Comparison of ENCODE assay signal across 10 cellular contexts in the genomic region with DNA sequence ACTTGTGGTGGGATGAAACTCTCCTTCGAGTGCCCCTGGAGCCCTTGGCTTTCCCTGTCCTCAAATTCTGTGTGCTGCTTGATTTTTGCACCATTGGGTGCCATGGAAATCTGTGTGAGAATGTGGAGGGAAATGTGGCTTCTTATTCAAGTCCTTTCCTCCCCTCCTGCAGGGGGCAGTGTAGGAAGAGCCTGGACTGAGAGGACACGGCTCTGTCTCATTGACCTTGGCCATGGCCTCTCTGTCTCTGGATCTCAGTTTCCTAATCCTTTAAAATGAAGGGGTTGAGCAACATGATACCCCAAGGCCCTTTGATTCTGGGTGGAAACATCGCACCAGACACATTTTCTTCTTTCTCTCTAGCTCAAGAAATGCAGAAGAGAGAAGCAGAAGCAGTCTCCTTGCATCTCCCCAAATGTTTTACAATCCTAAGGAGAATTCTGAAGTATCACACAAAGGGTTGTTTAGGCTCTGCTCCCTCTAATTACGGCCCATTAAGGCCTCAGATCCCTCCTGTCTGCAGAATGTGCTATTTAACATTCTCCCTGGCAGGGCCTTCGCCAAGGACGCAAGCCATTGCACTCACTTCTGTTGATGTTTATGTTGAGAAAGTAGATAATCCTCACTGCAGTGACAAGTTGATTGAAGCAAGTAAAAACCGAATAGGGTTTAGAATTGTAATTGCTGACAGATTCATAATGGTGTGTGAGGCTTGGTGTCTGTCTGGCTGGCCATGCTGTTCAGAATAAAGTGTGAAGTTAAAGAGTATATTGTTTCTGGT.
A peak's percentile ranks its signal among the peaks of the same experiment; 100 is the strongest.
DNase-seq lines count a peak whose midpoint lies in the region; ATAC-seq, FAIRE-seq and TF ChIP-seq lines count a peak whose summit lies in the region.
"Had no signal": no experiment of that assay in that cellular context is flagged by ENCODE, and none has a peak within 500 bp of the region (broad histone marks: within the 10 kb centered on the region; RNA-seq: fewer than 3 reads in every experiment).

No MANE protein-coding gene starts in this region.

- no peak overlapping the region for H3K4me3 ChIP-seq in GM12865 (ENCODE audit: low read depth, low read length)

- no peak for ATAC-seq in GM21515 (IDR thresholded peaks at IDR 0.05; ENCODE audit: unreplicated experiment)

- no peak overlapping the region for H3K4me3 Mint-ChIP-seq in glutamatergic neuron (ENCODE audit: unreplicated experiment)

- in situ Hi-C loops in ACHN (cut with HindIII; ENCODE audit: low pct_ligation_motif_present, low pct_unique_long_range_greater_than_20kb, low sequenced_read_pairs): no loop called here

- no peak for FAIRE-seq in D721Med (lab: Jason Lieb, UNC)

- DNase-seq in ACHN: peak; percentile 38
- peak; percentile 39 for DNase-seq in GM12865 (ENCODE audit: low read depth)
- DNase-seq in OCI-M1 (lab: John Stamatoyannopoulos, UW): peak; percentile 39
- no peak for DNase-seq in glutamatergic neuron
- DNase-seq in NCI-H2196 (lab: John Stamatoyannopoulos, UW; ENCODE audit: unreplicated experiment): no peak
- no peak for DNase-seq in COLO668 (lab: John Stamatoyannopoulos, UW; ENCODE audit: unreplicated experiment)
- DNase-seq in D721Med (ENCODE audit: insufficient read length, low spot score): no peak
- DNase-seq: activated CD4-positive, alpha-beta T cell treated with anti-CD3 and anti-CD28 coated beads, Interleukin-2, amount 50 U/mL, for 1 hour; stimulated activated naive CD4-positive, alpha-beta T cell treated with Interleukin-2 at 50 U/mL for 16 hours had no signal

- H3K36me3 Mint-ChIP-seq in glutamatergic neuron (ENCODE audit: unreplicated experiment): no peaks in the 10 kb centered on the region

- H3K9me3 Mint-ChIP-seq in glutamatergic neuron (ENCODE audit: unreplicated experiment): peaks cover 2% of the 10 kb centered on the region

- H3K4me1 Mint-ChIP-seq in glutamatergic neuron (ENCODE audit: low read depth, unreplicated experiment): no peaks in the 10 kb centered on the region

- no peak overlapping the region for H3K27ac Mint-ChIP-seq in glutamatergic neuron (ENCODE audit: unreplicated experiment)

- TF ChIP-seq CTCF in GM12865 (IDR thresholded peaks at IDR 0.05; ENCODE audit: insufficient read depth, low read depth, low read length, missing control alignments) (peak; percentile 33), glutamatergic neuron (IDR thresholded peaks at IDR 0.05; ENCODE audit: partially characterized antibody, unreplicated experiment) (peak; percentile 33), D721Med (IDR thresholded peaks at IDR 0.05; ENCODE audit: insufficient read depth, missing control alignments) (no peak)

- H3K27me3 Mint-ChIP-seq in glutamatergic neuron (ENCODE audit: unreplicated experiment): no peaks in the 10 kb centered on the region

Comparison
In these comparisons a context has a peak if more than half of its experiments do, and no peak if none do; other contexts are left out.
1. DNase-seq: peak in ACHN (single experiment), GM12865 (single experiment) and OCI-M1 (single experiment); none in glutamatergic neuron (single experiment), NCI-H2196 (single experiment), COLO668 (single experiment) and D721Med (single experiment).